In the genomic region with DNA sequence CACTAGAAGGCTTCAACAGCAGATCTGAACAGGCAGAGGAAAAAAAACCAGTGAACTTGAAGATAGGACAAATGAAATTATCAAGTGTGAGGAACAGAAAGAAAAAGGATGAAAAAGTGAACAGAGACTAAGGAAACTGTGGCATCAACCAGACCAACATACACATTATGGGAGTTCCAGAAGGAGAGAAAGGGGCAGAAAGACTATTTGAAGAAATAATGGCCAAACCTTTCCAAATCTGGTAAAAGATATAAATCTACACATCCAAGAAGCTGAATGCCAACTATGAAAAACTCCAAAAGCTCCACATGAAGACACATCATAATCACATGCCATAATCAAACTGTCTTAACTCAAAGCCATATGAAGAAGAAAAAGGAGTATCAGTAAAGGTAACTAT, we compare ENCODE assay signal across 29 cellular contexts.
"Had no signal": no experiment of that assay in that cellular context is flagged by ENCODE, and none has a peak within 500 bp of the region (broad histone marks: within the 10 kb centered on the region; RNA-seq: fewer than 3 reads in every experiment).

No MANE protein-coding gene starts in this region.

- ATAC-seq: activated CD8-positive, alpha-beta memory T cell treated with anti-CD3 and anti-CD28 coated beads, Interleukin-2, amount 10 ng/mL, durations not matched to agents 7 days and 5 days; activated naive CD4-positive, alpha-beta T cell treated with anti-CD3 and anti-CD28 coated beads, Interleukin-2, amount 50 U/mL, for 72 hours; Panc1 had no signal

- H3K4me3 Mint-ChIP-seq: activated CD4-positive, alpha-beta memory T cell treated with anti-CD3 and anti-CD28 coated beads, Interleukin-2, amount 10 ng/mL, durations not matched to agents 7 days and 5 days; activated CD8-positive, alpha-beta memory T cell treated with anti-CD3 and anti-CD28 coated beads, Interleukin-2, amount 10 ng/mL, durations not matched to agents 7 days and 5 days; activated naive CD4-positive, alpha-beta T cell treated with anti-CD3 and anti-CD28 coated beads for 36 hours had no signal

- H3K27me3 ChIP-seq: cardiac muscle cell, SJCRH30 had no signal

- H3K4me3 ChIP-seq: cardiac muscle cell, SJCRH30, SK-N-MC had no signal

- H3K4me1 ChIP-seq: SJCRH30 had no signal

- H3K36me3 ChIP-seq: SJCRH30, WERI-Rb-1 had no signal

- H3K27me3 Mint-ChIP-seq: activated CD4-positive, alpha-beta memory T cell treated with anti-CD3 and anti-CD28 coated beads, Interleukin-2, amount 10 ng/mL, durations not matched to agents 7 days and 5 days; activated CD8-positive, alpha-beta memory T cell treated with anti-CD3 and anti-CD28 coated beads, Interleukin-2, amount 10 ng/mL, durations not matched to agents 7 days and 5 days had no signal

- DNase-seq: activated CD4-positive, alpha-beta memory T cell treated with anti-CD3 and anti-CD28 coated beads, Interleukin-2, amount 10 ng/mL, durations not matched to agents 7 days and 5 days; activated CD4-positive, alpha-beta T cell treated with anti-CD3 and anti-CD28 coated beads for 1 hour; activated CD4-positive, alpha-beta T cell treated with anti-CD3 and anti-CD28 coated beads for 48 hours; activated CD4-positive, CD25-positive, alpha-beta regulatory T cell; activated CD8-positive, alpha-beta memory T cell treated with anti-CD3 and anti-CD28 coated beads for 24 hours; activated CD8-positive, alpha-beta memory T cell treated with anti-CD3 and anti-CD28 coated beads, Interleukin-2, amount 10 ng/mL, durations not matched to agents 7 days and 5 days; activated CD8-positive, alpha-beta memory T cell treated with anti-CD3 and anti-CD28 coated beads, Interleukin-2, amount 50 U/mL, for 48 hours; activated gamma-delta T cell; activated naive CD4-positive, alpha-beta T cell treated with anti-CD3 and anti-CD28 coated beads for 36 hours; activated T-cell treated with anti-CD3 and anti-CD28 coated beads, Interleukin-2, amount 50 U/mL, for 1 hour; amniotic stem cell; aorta; Karpas-422; KBM-7; NCI-H1105; NCI-H1436; NCI-H1694 treated with DMSO at 0.1 percent for 48 hours; NCI-H2029; NCI-H345; NCI-H524 treated with DMSO at 0.1 percent for 48 hours; SHP77; SJCRH30; T1000; WERI-Rb-1 had no signal

- H3K27ac Mint-ChIP-seq: activated CD4-positive, alpha-beta memory T cell treated with anti-CD3 and anti-CD28 coated beads, Interleukin-2, amount 10 ng/mL, durations not matched to agents 7 days and 5 days; activated CD8-positive, alpha-beta memory T cell treated with anti-CD3 and anti-CD28 coated beads, Interleukin-2, amount 10 ng/mL, durations not matched to agents 7 days and 5 days; activated naive CD4-positive, alpha-beta T cell treated with anti-CD3 and anti-CD28 coated beads for 36 hours; activated T-helper 2 cell treated with anti-CD3 and anti-CD28 coated beads, Interferon-gamma antibody, Interleukin-2, Interleukin-4, amounts not matched to agents 10 μg/mL and 5 μg/mL and 100 μg/mL, durations not matched to agents 14 hours and 24 hours and 36 hours had no signal

- H3K4me1 Mint-ChIP-seq: activated CD8-positive, alpha-beta memory T cell treated with anti-CD3 and anti-CD28 coated beads, Interleukin-2, amount 10 ng/mL, durations not matched to agents 7 days and 5 days had no signal

- H3K27ac ChIP-seq: cardiac muscle cell, SJCRH30, SK-N-MC, WERI-Rb-1 had no signal

- H3K9me3 ChIP-seq: SJCRH30 had no signal
